Comparison of ENCODE assay signal across 17 cellular contexts in the genomic region with DNA sequence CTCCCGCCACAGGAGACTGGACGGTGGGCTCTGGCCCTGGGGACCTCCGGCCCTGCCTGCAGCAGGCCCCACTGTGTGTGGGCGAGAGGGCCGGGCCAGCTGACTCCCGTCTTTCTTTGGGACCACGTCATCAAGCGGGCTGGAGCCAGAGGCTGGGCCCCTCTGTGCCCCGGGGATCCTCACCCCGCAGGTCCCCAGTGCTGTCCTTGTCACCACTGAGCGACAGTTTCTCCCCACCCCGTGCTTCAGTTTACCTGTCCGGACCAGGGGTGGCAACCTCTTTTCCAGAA.
"Had no signal": no experiment of that assay in that cellular context is flagged by ENCODE, and none has a peak within 500 bp of the region (broad histone marks: within the 10 kb centered on the region; RNA-seq: fewer than 3 reads in every experiment).

No MANE protein-coding gene starts in this region.

- H3K4me3 ChIP-seq: ascending aorta, esophagus muscularis mucosa, right lobe of liver, spleen, thoracic aorta had no signal

- H3K9me3 Mint-ChIP-seq: activated naive CD4-positive, alpha-beta T cell treated with anti-CD3 and anti-CD28 coated beads, Interleukin-2, amount 50 U/mL, for 24 hours; stimulated activated naive B cell treated with anti-CD40 and anti-IgM and Interleukin-4, amounts not matched to agents 10 μg/mL and 1 μg/mL and 100 μg/mL, for 72 hours had no signal

- H3K4me3 Mint-ChIP-seq: activated naive CD4-positive, alpha-beta T cell treated with anti-CD3 and anti-CD28 coated beads, Interleukin-2, amount 50 U/mL, for 24 hours; stimulated activated naive B cell treated with anti-CD40 and anti-IgM and Interleukin-4, amounts not matched to agents 10 μg/mL and 1 μg/mL and 100 μg/mL, for 72 hours had no signal

- H3K36me3 Mint-ChIP-seq: activated naive CD4-positive, alpha-beta T cell treated with anti-CD3 and anti-CD28 coated beads, Interleukin-2, amount 50 U/mL, for 24 hours; stimulated activated naive B cell treated with anti-CD40 and anti-IgM and Interleukin-4, amounts not matched to agents 10 μg/mL and 1 μg/mL and 100 μg/mL, for 72 hours had no signal

- H3K4me1 Mint-ChIP-seq: activated naive CD4-positive, alpha-beta T cell treated with anti-CD3 and anti-CD28 coated beads, Interleukin-2, amount 50 U/mL, for 24 hours had no signal

- H3K27me3 ChIP-seq: ascending aorta, esophagus muscularis mucosa, right lobe of liver, spleen had no signal

- H3K27ac ChIP-seq: ascending aorta, esophagus muscularis mucosa, right lobe of liver, spleen, thoracic aorta, WERI-Rb-1 had no signal

- DNase-seq: activated CD4-positive, alpha-beta T cell treated with anti-CD3 and anti-CD28 coated beads for 1 hour; activated CD8-positive, alpha-beta memory T cell treated with anti-CD3 and anti-CD28 coated beads for 24 hours; activated gamma-delta T cell; effector memory CD4-positive, alpha-beta T cell; hippocampal formation; left colon; mammary epithelial cell; right lobe of liver; spleen; stimulated activated CD4-positive, alpha-beta T cell treated with anti-CD3 and anti-CD28 coated beads, Interleukin-4, amount 100 ng/mL, for 4 hours; stimulated activated naive B cell treated with anti-CD40 and anti-IgM and Interleukin-4, amounts not matched to agents 10 μg/mL and 1 μg/mL and 100 μg/mL, for 72 hours; T-helper 2 cell; WERI-Rb-1 had no signal

- H3K36me3 ChIP-seq: ascending aorta, esophagus muscularis mucosa, right lobe of liver, spleen, thoracic aorta, WERI-Rb-1 had no signal

- ATAC-seq: left colon; right lobe of liver; stimulated activated naive B cell treated with anti-CD40 and anti-IgM and Interleukin-4, amounts not matched to agents 10 μg/mL and 1 μg/mL and 100 μg/mL, for 72 hours had no signal

- H3K9me3 ChIP-seq: ascending aorta, esophagus muscularis mucosa, right lobe of liver, spleen, thoracic aorta had no signal

- H3K4me1 ChIP-seq: ascending aorta, right lobe of liver, spleen had no signal

- H3K27ac Mint-ChIP-seq: activated naive CD4-positive, alpha-beta T cell treated with anti-CD3 and anti-CD28 coated beads, Interleukin-2, amount 50 U/mL, for 24 hours; stimulated activated naive B cell treated with anti-CD40 and anti-IgM and Interleukin-4, amounts not matched to agents 10 μg/mL and 1 μg/mL and 100 μg/mL, for 72 hours had no signal
